7 cellular contexts compared by ENCODE assay signal in the genomic region with DNA sequence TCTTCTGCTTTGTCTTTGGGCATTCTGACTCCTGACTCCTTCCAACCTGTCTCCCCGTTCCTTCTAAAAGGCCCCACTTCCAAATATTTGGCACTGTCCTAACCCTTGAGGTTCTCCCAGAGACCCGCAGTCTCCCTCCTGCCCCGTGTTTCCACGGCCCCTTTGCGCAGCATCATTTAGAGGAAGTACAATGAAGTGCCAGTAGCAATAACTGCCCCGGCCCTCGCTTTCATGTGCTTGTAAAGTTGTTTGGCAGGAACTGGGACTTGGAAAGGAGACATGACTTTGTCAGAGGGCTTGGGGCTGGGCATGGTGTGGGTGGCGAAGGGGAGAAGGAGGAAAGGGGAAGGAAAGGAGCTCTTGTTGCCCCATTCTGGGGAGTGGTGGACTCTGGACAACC. TPM values are rescaled to one million over a fixed set of nuclear protein-coding genes. Genes with fewer than 3 reads are reported as not detected.
A peak's percentile ranks its signal among the peaks of the same experiment; 100 is the strongest.
DNase-seq lines count a peak whose midpoint lies in the region; ATAC-seq and TF ChIP-seq lines count a peak whose summit lies in the region.

No MANE protein-coding gene starts in this region.

- H3K4me3 ChIP-seq in Loucy (ENCODE audit: low read length, poor library complexity, severe bottlenecking) = peak overlapping the region; percentile 92
- H3K4me3 ChIP-seq in testis = no peak overlapping the region

- H3K27ac ChIP-seq in testis = no peak overlapping the region

- H3K4me1 ChIP-seq in Loucy (ENCODE audit: insufficient read depth, low read length, poor library complexity, severe bottlenecking) (peaks cover 85% of the 10 kb centered on the region), testis (no peaks in the 10 kb centered on the region)

- in situ Hi-C loops in GM13977 (cut with MboI; ENCODE audit: low pct_unique_long_range_greater_than_20kb, low sequenced_read_pairs, unreplicated experiment) = no loop called here

- peaks cover 80% of the 10 kb centered on the region for H3K4me1 Mint-ChIP-seq in activated T-cell treated with anti-CD3 and anti-CD28 coated beads, Interleukin-2, amount 50 U/mL, for 72 hours (ENCODE audit: low read depth)

- H3K36me3 ChIP-seq in Loucy (ENCODE audit: insufficient read depth, low read length) (no peaks in the 10 kb centered on the region), testis (ENCODE audit: low read depth, missing control alignments) (no peaks in the 10 kb centered on the region)

- peaks cover 81% of the 10 kb centered on the region for H3K79me2 ChIP-seq in Loucy (ENCODE audit: insufficient read depth, low read length)

- H3K27me3 Mint-ChIP-seq in activated T-cell treated with anti-CD3 and anti-CD28 coated beads, Interleukin-2, amount 50 U/mL, for 72 hours (ENCODE audit: low read depth) = no peaks in the 10 kb centered on the region

- no peak for ATAC-seq in activated T-cell treated with anti-CD3 and anti-CD28 coated beads, Interleukin-2, amount 50 U/mL, for 72 hours (replicated peaks in 1 of 2)
- ATAC-seq in left ventricle myocardium superior = peak; percentile 5

- H3K9me3 Mint-ChIP-seq in activated T-cell treated with anti-CD3 and anti-CD28 coated beads, Interleukin-2, amount 50 U/mL, for 72 hours = no peaks in the 10 kb centered on the region

- peaks cover 4 to 11% of the 10 kb centered on the region in 2 donors for H3K36me3 Mint-ChIP-seq in activated T-cell treated with anti-CD3 and anti-CD28 coated beads, Interleukin-2, amount 50 U/mL, for 72 hours (ENCODE audit: insufficient read depth in 2 of 2)

- TF ChIP-seq CTCF in Loucy (conservative IDR thresholded peaks at IDR 0.05; ENCODE audit: low read length) (no peak), testis (IDR thresholded peaks at IDR 0.05) (no peak), GM13977 (IDR thresholded peaks at IDR 0.05; ENCODE audit: extremely low read depth, insufficient read depth, missing control alignments) (no peak)

- H3K27me3 ChIP-seq in Loucy (ENCODE audit: insufficient read depth, low read length, poor library complexity, severe bottlenecking) = no peaks in the 10 kb centered on the region
- no peaks in the 10 kb centered on the region for H3K27me3 ChIP-seq in testis

- H3K9me3 ChIP-seq in Loucy (ENCODE audit: insufficient read depth, low read depth, low read length) = no peaks in the 10 kb centered on the region
- no peaks in the 10 kb centered on the region for H3K9me3 ChIP-seq in testis

- intact Hi-C loops in left ventricle myocardium superior (cut with micrococcal nuclease) = no loop called here
- intact Hi-C loops in testis (cut with DNase I; ENCODE audit: low total_unique reads) = no loop called here

- H3K4me3 Mint-ChIP-seq in activated T-cell treated with anti-CD3 and anti-CD28 coated beads, Interleukin-2, amount 50 U/mL, for 72 hours = peak overlapping the region; percentile 90 to 91

- H3F3A ChIP-seq in Loucy (ENCODE audit: low read depth) = no peaks in the 10 kb centered on the region

- peak in 1 of 2 donors; percentile 38 for DNase-seq in activated T-cell treated with anti-CD3 and anti-CD28 coated beads, Interleukin-2, amount 50 U/mL, for 72 hours
- DNase-seq in left ventricle myocardium superior (peak; percentile 62), testis (peak; percentile 34), GM13977 (ENCODE audit: low spot score) (no peak), GOT3 (lab: John Stamatoyannopoulos, UW) (no peak), dedifferentiated amniotic fluid mesenchymal stem cell (ENCODE audit: extremely low spot score) (no peak)

- no peak overlapping the region for H2AFZ ChIP-seq in Loucy (ENCODE audit: low read length)

- H3K27ac Mint-ChIP-seq in activated T-cell treated with anti-CD3 and anti-CD28 coated beads, Interleukin-2, amount 50 U/mL, for 72 hours = peak overlapping the region; percentile 96

- no peaks in the 10 kb centered on the region for H3K9me2 ChIP-seq in Loucy (replicated peaks; ENCODE audit: low read depth, low read length)

- H3K4me2 ChIP-seq in Loucy (ENCODE audit: low read depth, low read length, poor library complexity, severe bottlenecking) = peak overlapping the region; percentile 97

- no peak for TF ChIP-seq POLR2A in testis (IDR thresholded peaks at IDR 0.05)

- H4K20me1 ChIP-seq in Loucy (ENCODE audit: insufficient read depth, low read length, poor library complexity, severe bottlenecking) = peaks cover 60% of the 10 kb centered on the region

- peak overlapping the region; percentile 99 for H3K9ac ChIP-seq in Loucy (ENCODE audit: low read depth, low read length, poor library complexity, severe bottlenecking)

- WGBS in testis, 2 donors = 83 to 88% methylated on average over 8 of the region's 8 CpGs

RNA-seq across cellular contexts. Expression of a gene that starts 2.6 kb away (rescaled TPM):
- 100 to 1,000 TPM; 385 to 504 TPM for total RNA-seq in activated T-cell treated with anti-CD3 and anti-CD28 coated beads, Interleukin-2, amount 50 U/mL, for 72 hours
- total RNA-seq in left ventricle myocardium superior (19.6 TPM), testis (10 to 100 TPM in 1 of 2 donors, 1 to 10 TPM in 1; 4.0 to 13.4 TPM)
- 44.5 TPM for polyA plus RNA-seq in testis (ENCODE audit: insufficient read depth, low read depth, low replicate concordance)

Comparison
In these comparisons a context has a peak if more than half of its experiments do, and no peak if none do; other contexts are left out.
1. DNase-seq: peak in left ventricle myocardium superior (single experiment) and testis (single experiment); none in GM13977 (single experiment), GOT3 (single experiment) and dedifferentiated amniotic fluid mesenchymal stem cell (single experiment).
2. RNA of a gene that starts 2.6 kb away (total RNA-seq): 385 to 504 TPM in activated T-cell treated with anti-CD3 and anti-CD28 coated beads, Interleukin-2, amount 50 U/mL, for 72 hours; 19.6 TPM in left ventricle myocardium superior (single experiment) and 4.0 to 13.4 TPM in testis; every median in the first group is over 10 times any median in the second.